ENCODE assay signal across 8 cellular contexts in genomic region chr12:120012067-120012621, GRCh38. TPM values are rescaled to one million over a fixed set of nuclear protein-coding genes. Genes with fewer than 3 reads are reported as not detected.
DNase-seq lines count a peak whose midpoint lies in the region; ATAC-seq and TF ChIP-seq lines count a peak whose summit lies in the region.

No MANE protein-coding gene starts in this region.

- H3K27ac ChIP-seq in left ventricle myocardium inferior (replicated peaks) (no peak overlapping the region), heart left ventricle (peak overlapping the region in 1 of 12 donors; percentile 44)

- ATAC-seq in HG03095 (IDR thresholded peaks at IDR 0.05; ENCODE audit: unreplicated experiment): peak; percentile 79
- no peak for ATAC-seq in heart left ventricle

- WGBS in heart left ventricle, 4 donors: 71 to 79% (median 77%) methylated on average over 10 of the region's 10 CpGs

- TF ChIP-seq CTCF in left ventricle myocardium inferior (IDR thresholded peaks at IDR 0.05; ENCODE audit: borderline replicate concordance) (no peak), heart left ventricle (IDR thresholded peaks at IDR 0.05) (no peak)

- H3K4me1 ChIP-seq in left ventricle myocardium inferior: no peaks in the 10 kb centered on the region
- peaks cover 0 to 18% (median 0%) of the 10 kb centered on the region in 12 donors for H3K4me1 ChIP-seq in heart left ventricle

- DNase-seq in NCI-H524 (lab: John Stamatoyannopoulos, UW): peak; percentile 12 to 15
- no peak for DNase-seq in NCI-H524 treated with DMSO at 0.1 percent for 48 hours (lab: John Stamatoyannopoulos, UW)
- DNase-seq in T-helper 9 cell: peak; percentile 65
- peak; percentile 92 for DNase-seq in central memory CD4-positive, alpha-beta T cell
- peak; percentile 68 to 81 for DNase-seq in stimulated activated CD4-positive, alpha-beta T cell treated with anti-CD3 and anti-CD28 coated beads, Interleukin-2, amount 100 ng/mL, for 24 hours
- DNase-seq in left ventricle myocardium inferior: no peak
- DNase-seq in heart left ventricle: no peak

- H3K27me3 ChIP-seq in left ventricle myocardium inferior (ENCODE audit: low read depth) (peaks cover 42% of the 10 kb centered on the region), heart left ventricle (peaks cover 0 to 15% (median 0%) of the 10 kb centered on the region in 9 donors)

- H3K4me3 ChIP-seq in left ventricle myocardium inferior: no peak overlapping the region
- H3K4me3 ChIP-seq in heart left ventricle: no peak overlapping the region

- H3K36me3 ChIP-seq in left ventricle myocardium inferior: no peaks in the 10 kb centered on the region
- H3K36me3 ChIP-seq in heart left ventricle: no peaks in the 10 kb centered on the region

- TF ChIP-seq POLR2A in heart left ventricle (IDR thresholded peaks at IDR 0.05): no peak

- H3K9me3 ChIP-seq in left ventricle myocardium inferior (replicated peaks) (peaks cover 4% of the 10 kb centered on the region), heart left ventricle (no peaks in the 10 kb centered on the region)

- intact Hi-C loops in left ventricle myocardium inferior (cut with micrococcal nuclease) (no loop called here), heart left ventricle (cut with DNase I) (no loop called here)

RNA-seq across cellular contexts. Expression of gene BICDL1, which starts 23.1 kb away (rescaled TPM):
- 0.08 TPM for total RNA-seq in left ventricle myocardium inferior
- 10 to 100 TPM in 1 of 9 donors, 1 to 10 TPM in 1, under 1 TPM in 3, not detected in 4; 0.16 to 28.0 (median 0.32) TPM for total RNA-seq in heart left ventricle
- under 1 TPM; 0.12 to 0.30 TPM for polyA plus RNA-seq in heart left ventricle

Comparison
In these comparisons a context has a peak if more than half of its experiments do, and no peak if none do; other contexts are left out.
1. DNase-seq: peak in NCI-H524 (2 of 2), T-helper 9 cell (single experiment), central memory CD4-positive, alpha-beta T cell (single experiment) and stimulated activated CD4-positive, alpha-beta T cell treated with anti-CD3 and anti-CD28 coated beads, Interleukin-2, amount 100 ng/mL, for 24 hours (2 of 2); none in NCI-H524 treated with DMSO at 0.1 percent for 48 hours (single experiment), left ventricle myocardium inferior (single experiment) and heart left ventricle (0 of 5).